In genomic region chr1:89198081-89198480, GRCh38 we compare ENCODE assay signal across 9 cellular contexts. TPM values are rescaled to one million over a fixed set of nuclear protein-coding genes. Genes with fewer than 3 reads are reported as not detected.
DNase-seq lines count a peak whose midpoint lies in the region; ATAC-seq, FAIRE-seq and TF ChIP-seq lines count a peak whose summit lies in the region.
"Had no signal": no experiment of that assay in that cellular context is flagged by ENCODE, and none has a peak within 500 bp of the region (broad histone marks: within the 10 kb centered on the region; RNA-seq: fewer than 3 reads in every experiment).

No MANE protein-coding gene starts in this region.

- H3K9ac ChIP-seq in kidney (ENCODE audit: low read length in 2 of 2) (peak overlapping the region; percentile 18 to 52), Karpas-422 (ENCODE audit: low read length) (no peak overlapping the region)

- intact Hi-C loops in kidney (cut with DNase I): no loop called here

- H3K9me2 ChIP-seq in Karpas-422 (replicated peaks; ENCODE audit: insufficient read depth, low read length): no peaks in the 10 kb centered on the region

- no peaks in the 10 kb centered on the region for H3K9me3 ChIP-seq in kidney (ENCODE audit: control insufficient read depth in 1 of 2, low read length in 2 of 2)
- H3K9me3 ChIP-seq in Karpas-422 (ENCODE audit: low read length): no peaks in the 10 kb centered on the region

- ATAC-seq in HG02884 (IDR thresholded peaks at IDR 0.05; ENCODE audit: unreplicated experiment): peak; percentile 4
- no peak for ATAC-seq in stimulated activated memory B cell treated with anti-CD40 and anti-IgM and Interleukin-4, amounts not matched to agents 10 μg/mL and 1 μg/mL and 100 μg/mL, for 72 hours
- ATAC-seq in activated CD4-positive, CD25-positive, alpha-beta regulatory T cell treated with anti-CD3 and anti-CD28 coated beads, Interleukin-2, amount 50 U/mL, for 24 hours: no peak

- TF ChIP-seq POLR2A in H54 (IDR thresholded peaks at IDR 0.05; ENCODE audit: low read depth, low read length): no peak

- H2AFZ ChIP-seq in Karpas-422 (ENCODE audit: low read length): no peak overlapping the region

- no peaks in the 10 kb centered on the region for H3K27me3 Mint-ChIP-seq in activated naive CD4-positive, alpha-beta T cell treated with anti-CD3 and anti-CD28 coated beads, Interleukin-2, amount 10 ng/mL, durations not matched to agents 7 days and 5 days
- no peaks in the 10 kb centered on the region for H3K27me3 Mint-ChIP-seq in stimulated activated memory B cell treated with anti-CD40 and anti-IgM and Interleukin-4, amounts not matched to agents 10 μg/mL and 1 μg/mL and 100 μg/mL, for 72 hours

- H3K27ac Mint-ChIP-seq in activated naive CD4-positive, alpha-beta T cell treated with anti-CD3 and anti-CD28 coated beads, Interleukin-2, amount 10 ng/mL, durations not matched to agents 7 days and 5 days: peak overlapping the region; percentile 95
- H3K27ac Mint-ChIP-seq in stimulated activated memory B cell treated with anti-CD40 and anti-IgM and Interleukin-4, amounts not matched to agents 10 μg/mL and 1 μg/mL and 100 μg/mL, for 72 hours: peak overlapping the region; percentile 97

- no peak overlapping the region for H3K4me2 ChIP-seq in Karpas-422 (ENCODE audit: low read depth, low read length, poor library complexity, severe bottlenecking)

- H3K4me1 ChIP-seq in kidney (ENCODE audit: control insufficient read depth in 1 of 2, insufficient read depth in 1 of 2, low read depth in 1 of 2, low read length in 2 of 2): no peaks in the 10 kb centered on the region
- H3K4me1 ChIP-seq in Karpas-422 (ENCODE audit: low read length): no peaks in the 10 kb centered on the region

- peaks cover 76% of the 10 kb centered on the region for H3K4me1 Mint-ChIP-seq in activated naive CD4-positive, alpha-beta T cell treated with anti-CD3 and anti-CD28 coated beads, Interleukin-2, amount 10 ng/mL, durations not matched to agents 7 days and 5 days
- peaks cover 54% of the 10 kb centered on the region for H3K4me1 Mint-ChIP-seq in stimulated activated memory B cell treated with anti-CD40 and anti-IgM and Interleukin-4, amounts not matched to agents 10 μg/mL and 1 μg/mL and 100 μg/mL, for 72 hours

- no peak for TF ChIP-seq CTCF in kidney (IDR thresholded peaks at IDR 0.05; ENCODE audit: borderline replicate concordance, extremely low read depth, insufficient read depth)

- H3K36me3 ChIP-seq in kidney (ENCODE audit: control insufficient read depth in 1 of 2, insufficient read depth in 2 of 2, low read length in 2 of 2): peaks cover 0 to 3% of the 10 kb centered on the region in 2 donors
- no peaks in the 10 kb centered on the region for H3K36me3 ChIP-seq in Karpas-422 (ENCODE audit: insufficient read depth, low read length)

- H3K36me3 Mint-ChIP-seq in activated naive CD4-positive, alpha-beta T cell treated with anti-CD3 and anti-CD28 coated beads, Interleukin-2, amount 10 ng/mL, durations not matched to agents 7 days and 5 days: peaks cover 67% of the 10 kb centered on the region
- H3K36me3 Mint-ChIP-seq in stimulated activated memory B cell treated with anti-CD40 and anti-IgM and Interleukin-4, amounts not matched to agents 10 μg/mL and 1 μg/mL and 100 μg/mL, for 72 hours: peaks cover 15% of the 10 kb centered on the region

- DNase-seq in activated naive CD4-positive, alpha-beta T cell treated with anti-CD3 and anti-CD28 coated beads, Interleukin-2, amount 10 ng/mL, durations not matched to agents 7 days and 5 days: no peak
- DNase-seq in kidney (no peak), Karpas-422 (no peak), NCI-H146 treated with DMSO at 0.1 percent for 48 hours (lab: John Stamatoyannopoulos, UW; ENCODE audit: unreplicated experiment) (no peak), H54 (ENCODE audit: insufficient read length, low spot score) (no peak)
- DNase-seq: T1000 had no signal

- H3K27me3 ChIP-seq in Karpas-422 (ENCODE audit: low read length): no peaks in the 10 kb centered on the region

- H3K4me3 ChIP-seq in kidney (ENCODE audit: low read length in 2 of 2): peak overlapping the region; percentile 68 to 79
- H3K4me3 ChIP-seq in Karpas-422 (ENCODE audit: low read length): no peak overlapping the region

- H3K27ac ChIP-seq in kidney (ENCODE audit: low read depth in 2 of 2, low read length in 2 of 2) (peak overlapping the region; percentile 79 to 81), Karpas-422 (ENCODE audit: low read length) (no peak overlapping the region)

- H3K79me2 ChIP-seq in Karpas-422 (ENCODE audit: low read length): no peaks in the 10 kb centered on the region

- no peak for FAIRE-seq in kidney (lab: Jason Lieb, UNC)
- no peak for FAIRE-seq in H54 (lab: Jason Lieb, UNC)

- no peaks in the 10 kb centered on the region for H4K20me1 ChIP-seq in Karpas-422 (ENCODE audit: insufficient read depth, low read depth, low read length)

- H3K9me3 Mint-ChIP-seq in activated naive CD4-positive, alpha-beta T cell treated with anti-CD3 and anti-CD28 coated beads, Interleukin-2, amount 10 ng/mL, durations not matched to agents 7 days and 5 days: peaks cover 3% of the 10 kb centered on the region
- peaks cover 2% of the 10 kb centered on the region for H3K9me3 Mint-ChIP-seq in stimulated activated memory B cell treated with anti-CD40 and anti-IgM and Interleukin-4, amounts not matched to agents 10 μg/mL and 1 μg/mL and 100 μg/mL, for 72 hours

- H3K4me3 Mint-ChIP-seq in activated naive CD4-positive, alpha-beta T cell treated with anti-CD3 and anti-CD28 coated beads, Interleukin-2, amount 10 ng/mL, durations not matched to agents 7 days and 5 days: peak overlapping the region; percentile 87
- H3K4me3 Mint-ChIP-seq in stimulated activated memory B cell treated with anti-CD40 and anti-IgM and Interleukin-4, amounts not matched to agents 10 μg/mL and 1 μg/mL and 100 μg/mL, for 72 hours: peak overlapping the region; percentile 93

- CTCF ChIA-PET in activated naive CD4-positive, alpha-beta T cell treated with anti-CD3 and anti-CD28 coated beads, Interleukin-2, amount 10 ng/mL, durations not matched to agents 7 days and 5 days (lab: Charles Lee): interaction anchor here (0.9 to 2.2 kb wide), 12 partner anchors 60 to 258 kb away, joined by 3 to 9 read pairs (median 4); partner anchors contain the start of gene GBP5

RNA-seq across cellular contexts. Expression of gene GBP4, which starts 0.7 kb away (rescaled TPM):
- total RNA-seq in kidney: 9.0 TPM
- polyA plus RNA-seq in kidney (ENCODE audit: insufficient read depth, low read depth, low replicate concordance): 11.0 TPM
- not detected in 2 replicates for total RNA-seq in Karpas-422 (2014; rRNA removed; shearing (Covaris generic); ENCODE audit: low replicate concordance)

RNA-seq across cellular contexts. Expression of gene GBP7, which starts 22.3 kb away (rescaled TPM):
- total RNA-seq in kidney: not detected
- not detected for polyA plus RNA-seq in kidney (ENCODE audit: insufficient read depth, low read depth, low replicate concordance)
- total RNA-seq in Karpas-422 (2014; rRNA removed; shearing (Covaris generic); ENCODE audit: low replicate concordance): not detected in 2 replicates

Comparison
In these comparisons a context has a peak if more than half of its experiments do, and no peak if none do; other contexts are left out.
1. RNA of gene GBP4, which starts 0.7 kb away (total RNA-seq): 9.0 TPM in kidney (single experiment); not detected in Karpas-422; every median in the first group is over 10 times any median in the second.